In the genomic region with DNA sequence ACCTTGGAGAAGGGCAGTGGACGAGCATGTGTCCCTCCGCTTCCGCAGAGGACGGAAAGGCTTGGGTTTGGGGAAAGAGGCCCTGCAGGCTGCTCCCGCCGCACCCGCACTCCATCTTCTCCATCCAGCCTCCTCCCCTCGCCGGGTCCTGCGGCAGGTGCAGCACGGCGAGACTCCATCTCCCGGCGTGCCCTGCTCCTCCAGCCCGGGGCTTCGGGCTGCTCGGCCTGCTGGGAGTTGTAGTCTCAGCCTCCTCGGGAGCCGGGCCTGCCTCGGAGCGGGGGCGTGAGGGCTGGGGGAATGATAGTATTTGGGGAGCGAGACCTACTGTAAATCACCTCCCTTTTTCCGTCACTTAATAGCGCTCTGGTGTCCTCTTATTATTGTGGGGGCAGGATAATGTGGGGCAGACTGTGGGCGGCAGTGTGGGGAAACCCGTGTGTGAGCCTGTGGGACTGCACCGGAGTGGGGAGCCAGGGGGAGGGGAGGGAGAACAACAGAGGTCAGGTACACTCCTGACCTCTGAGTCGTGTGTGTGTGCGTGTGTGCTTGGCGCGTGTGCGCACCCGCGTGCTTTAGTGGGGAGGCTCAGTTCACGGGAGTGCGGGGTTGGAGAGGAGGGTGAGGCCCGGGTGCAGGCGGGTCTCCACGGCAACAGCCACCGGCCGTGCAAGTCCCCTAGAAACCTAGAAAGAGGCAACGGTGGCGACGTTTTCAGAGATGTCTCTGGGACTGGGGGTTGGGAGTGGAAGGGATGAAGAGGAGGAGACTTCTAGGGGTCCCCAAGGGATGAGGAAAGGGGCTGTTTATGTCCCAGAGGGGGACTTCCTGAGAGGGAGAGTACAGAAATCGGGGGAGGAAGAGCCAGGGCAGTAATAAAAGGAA, we compare ENCODE assay signal across 8 cellular contexts. TPM values are rescaled to one million over a fixed set of nuclear protein-coding genes. Genes with fewer than 3 reads are reported as not detected.
A peak's percentile ranks its signal among the peaks of the same experiment; 100 is the strongest.
DNase-seq lines count a peak whose midpoint lies in the region; ATAC-seq and TF ChIP-seq lines count a peak whose summit lies in the region.

No MANE protein-coding gene starts in this region.

- no peak overlapping the region for H3K9ac ChIP-seq in liver (ENCODE audit: low read depth in 1 of 2, low read length in 2 of 2)

- H3K27me3 ChIP-seq in liver (ENCODE audit: control insufficient read depth in 4 of 4, insufficient read depth in 4 of 4, low read length in 3 of 4), result peaks cover 0 to 14% (median 5%) of the 10 kb centered on the region in 4 donors

- DNase-seq in 8988T (peak; percentile 100), NCI-H345 treated with DMSO at 0.1 percent for 48 hours (lab: John Stamatoyannopoulos, UW; ENCODE audit: unreplicated experiment) (peak; percentile 72), dermis blood vessel endothelial cell (peak; percentile 71)
- peak; percentile 77 for DNase-seq in activated CD4-positive, alpha-beta T cell treated with anti-CD3 and anti-CD28 coated beads, Interleukin-2, amount 50 U/mL, for 1 hour
- peak; percentile 83 for DNase-seq in stimulated activated CD4-positive, alpha-beta T cell treated with anti-CD3 and anti-CD28 coated beads, Interleukin-4, amount 100 ng/mL, for 1 hour

- no peaks in the 10 kb centered on the region for H3K9me3 ChIP-seq in liver (ENCODE audit: control insufficient read depth in 4 of 4, low read length in 3 of 4)

- H3K4me1 ChIP-seq in liver (ENCODE audit: control insufficient read depth in 4 of 4, insufficient read depth in 4 of 4, low read length in 3 of 4), result peaks cover 2 to 12% (median 9%) of the 10 kb centered on the region in 4 donors

- peak overlapping the region; percentile 28 to 79 (median 57) for H3K4me3 ChIP-seq in liver (ENCODE audit: low read depth in 1 of 3, low read length in 3 of 3)

- ATAC-seq in GM18873 (IDR thresholded peaks at IDR 0.05; ENCODE audit: low FRiP score, unreplicated experiment), result peak; percentile 72
- ATAC-seq in HG03108 (IDR thresholded peaks at IDR 0.05; ENCODE audit: unreplicated experiment), result peak; percentile 87

- no peak overlapping the region for H3K27ac ChIP-seq in liver (ENCODE audit: low read depth in 1 of 2, low read length in 2 of 2)

- no peak for TF ChIP-seq RAD21 in liver (IDR thresholded peaks at IDR 0.05)

- TF ChIP-seq CTCF in liver (IDR thresholded peaks at IDR 0.05; ENCODE audit: low read depth, low read length, missing input control), result no peak

- WGBS in liver, result 2% methylated on average over 46 of the region's 46 CpGs

- H3K36me3 ChIP-seq in liver (ENCODE audit: control insufficient read depth in 4 of 4, insufficient read depth in 3 of 4, low read depth in 1 of 4, low read length in 3 of 4), result no peaks in the 10 kb centered on the region

TF ChIP-seq in liver, 16 proteins besides CTCF, POLR2A, EP300 and RAD21:
- TF ChIP-seq HNF4G (IDR thresholded peaks at IDR 0.05) (no peak), SP1 (IDR thresholded peaks at IDR 0.05) (no peak), NR2F2 (IDR thresholded peaks at IDR 0.05) (peak; percentile 31), TAF1 (conservative IDR thresholded peaks at IDR 0.05) (no peak), FOXA1 (IDR thresholded peaks at IDR 0.05) (no peak), EGR1 (IDR thresholded peaks at IDR 0.05; ENCODE audit: low read depth in 2 of 2) (peak; percentile 90 to 92), GABPA (IDR thresholded peaks at IDR 0.05 in 1 of 2, conservative IDR thresholded peaks at IDR 0.05 in 1 of 2) (no peak)
- TF ChIP-seq, protein P1, sequence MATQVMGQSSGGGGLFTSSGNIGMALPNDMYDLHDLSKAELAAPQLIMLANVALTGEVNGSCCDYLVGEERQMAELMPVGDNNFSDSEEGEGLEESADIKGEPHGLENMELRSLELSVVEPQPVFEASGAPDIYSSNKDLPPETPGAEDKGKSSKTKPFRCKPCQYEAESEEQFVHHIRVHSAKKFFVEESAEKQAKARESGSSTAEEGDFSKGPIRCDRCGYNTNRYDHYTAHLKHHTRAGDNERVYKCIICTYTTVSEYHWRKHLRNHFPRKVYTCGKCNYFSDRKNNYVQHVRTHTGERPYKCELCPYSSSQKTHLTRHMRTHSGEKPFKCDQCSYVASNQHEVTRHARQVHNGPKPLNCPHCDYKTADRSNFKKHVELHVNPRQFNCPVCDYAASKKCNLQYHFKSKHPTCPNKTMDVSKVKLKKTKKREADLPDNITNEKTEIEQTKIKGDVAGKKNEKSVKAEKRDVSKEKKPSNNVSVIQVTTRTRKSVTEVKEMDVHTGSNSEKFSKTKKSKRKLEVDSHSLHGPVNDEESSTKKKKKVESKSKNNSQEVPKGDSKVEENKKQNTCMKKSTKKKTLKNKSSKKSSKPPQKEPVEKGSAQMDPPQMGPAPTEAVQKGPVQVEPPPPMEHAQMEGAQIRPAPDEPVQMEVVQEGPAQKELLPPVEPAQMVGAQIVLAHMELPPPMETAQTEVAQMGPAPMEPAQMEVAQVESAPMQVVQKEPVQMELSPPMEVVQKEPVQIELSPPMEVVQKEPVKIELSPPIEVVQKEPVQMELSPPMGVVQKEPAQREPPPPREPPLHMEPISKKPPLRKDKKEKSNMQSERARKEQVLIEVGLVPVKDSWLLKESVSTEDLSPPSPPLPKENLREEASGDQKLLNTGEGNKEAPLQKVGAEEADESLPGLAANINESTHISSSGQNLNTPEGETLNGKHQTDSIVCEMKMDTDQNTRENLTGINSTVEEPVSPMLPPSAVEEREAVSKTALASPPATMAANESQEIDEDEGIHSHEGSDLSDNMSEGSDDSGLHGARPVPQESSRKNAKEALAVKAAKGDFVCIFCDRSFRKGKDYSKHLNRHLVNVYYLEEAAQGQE (IDR thresholded peaks at IDR 0.05), result no peak
- TF ChIP-seq, protein P2, sequence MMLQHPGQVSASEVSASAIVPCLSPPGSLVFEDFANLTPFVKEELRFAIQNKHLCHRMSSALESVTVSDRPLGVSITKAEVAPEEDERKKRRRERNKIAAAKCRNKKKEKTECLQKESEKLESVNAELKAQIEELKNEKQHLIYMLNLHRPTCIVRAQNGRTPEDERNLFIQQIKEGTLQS (IDR thresholded peaks at IDR 0.05), result no peak
TF ChIP-seq in liver: peak in this region for 2.

RNA-seq across cellular contexts. Expression of a gene that starts 4.1 kb away (rescaled TPM):
- total RNA-seq in dermis blood vessel endothelial cell, result 0.05 TPM in 1 of 2 replicates, not detected in the other
- total RNA-seq in liver, result 1 to 10 TPM in 1 of 2 donors, under 1 TPM in 1; 0.14 to 1.2 TPM
- polyA plus RNA-seq in liver, result under 1 TPM; 0.18 to 0.70 TPM

RNA-seq across cellular contexts. Expression of a gene that starts 18.1 kb away (rescaled TPM):
- total RNA-seq in dermis blood vessel endothelial cell, result 29.0 and 31.5 TPM in 2 replicates
- total RNA-seq in liver, result 10 to 100 TPM; 53.2 to 59.8 TPM
- 100 to 1,000 TPM; 147 to 195 TPM for polyA plus RNA-seq in liver

RNA-seq across cellular contexts. Expression of a gene that starts 50.7 kb away (rescaled TPM):
- total RNA-seq in dermis blood vessel endothelial cell, result not detected in 2 replicates
- total RNA-seq in liver, result 100 to 1,000 TPM; 143 to 495 TPM
- 100 to 1,000 TPM; 172 to 284 TPM for polyA plus RNA-seq in liver

Comparison
In these comparisons a context has a peak if more than half of its experiments do, and no peak if none do; other contexts are left out.
1. RNA of a gene that starts 50.7 kb away (total RNA-seq): 143 to 495 TPM in liver; not detected in dermis blood vessel endothelial cell; every median in the first group is over 100 times any median in the second.
2. Peak in every context shown above with its lines, with median percentiles within 50 percentile points of each other: DNase-seq.